ENCODE assay signal across 8 cellular contexts in the genomic region with DNA sequence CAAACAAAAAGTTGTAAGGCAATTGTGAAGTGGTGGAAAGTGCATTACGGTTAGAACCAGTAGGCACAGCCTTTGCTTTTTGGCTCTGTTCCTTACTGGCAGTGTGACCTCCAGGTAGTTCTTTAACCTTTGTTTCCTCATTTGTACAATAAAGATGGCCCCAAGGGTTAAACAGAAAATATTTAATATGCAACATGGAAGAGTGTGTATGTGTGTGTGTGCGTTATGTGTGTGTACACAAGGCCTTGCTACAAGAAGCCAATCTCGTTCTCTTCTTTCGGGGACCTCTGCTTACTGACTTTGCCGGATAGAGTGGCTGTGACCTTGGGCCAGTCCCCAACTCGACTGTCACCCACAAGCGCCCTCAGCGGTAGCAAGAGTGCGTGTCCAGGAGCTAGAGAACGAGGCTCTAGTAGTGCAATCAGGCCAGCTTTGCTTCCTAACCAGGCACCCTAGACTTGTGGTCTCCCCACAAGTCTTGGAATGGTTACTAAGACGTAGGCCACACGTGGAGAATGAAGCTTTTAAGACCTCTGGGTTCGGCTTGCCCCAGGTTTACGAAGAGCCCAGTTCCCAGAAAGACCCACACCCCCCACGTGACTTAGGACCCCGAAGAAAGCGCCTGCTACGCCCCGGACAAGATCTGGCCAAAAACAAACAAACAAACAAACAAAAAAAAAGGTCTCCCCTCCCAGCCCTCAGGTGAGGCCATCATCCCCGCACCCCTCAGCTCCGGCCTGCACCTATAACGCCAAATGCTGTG. TPM values are rescaled to one million over a fixed set of nuclear protein-coding genes. Genes with fewer than 3 reads are reported as not detected.
DNase-seq lines count a peak whose midpoint lies in the region; ATAC-seq and TF ChIP-seq lines count a peak whose summit lies in the region.

No MANE protein-coding gene starts in this region.

- H2BK12ac ChIP-seq in neuronal stem cell (ENCODE audit: low read length): no peak overlapping the region

- H2BK5ac ChIP-seq in neuronal stem cell (ENCODE audit: low read length): no peak overlapping the region

- no peak overlapping the region for H2BK120ac ChIP-seq in neuronal stem cell (ENCODE audit: low read depth, low read length)

- H3K27me3 ChIP-seq in gastroesophageal sphincter (no peaks in the 10 kb centered on the region), neuronal stem cell (ENCODE audit: control insufficient read depth in 3 of 3, insufficient read depth in 3 of 3, low read depth in 1 of 3, low read length in 3 of 3) (peaks cover 0 to 1% (median 0%) of the 10 kb centered on the region in 3 experiments)

- no peak overlapping the region for H3K14ac ChIP-seq in neuronal stem cell (ENCODE audit: low read length)

- peak overlapping the region; percentile 86 for H3K4me2 ChIP-seq in neuronal stem cell (ENCODE audit: insufficient read depth, low read length, poor library complexity, severe bottlenecking)

- peak overlapping the region; percentile 24 for H3K18ac ChIP-seq in neuronal stem cell (ENCODE audit: low read length)

- peaks cover 7% of the 10 kb centered on the region for H3K79me1 ChIP-seq in neuronal stem cell (ENCODE audit: low read depth, low read length)

- peak; percentile 54 for DNase-seq in GM03348 (ENCODE audit: low spot score)
- DNase-seq in NOMO-1 (lab: John Stamatoyannopoulos, UW; ENCODE audit: unreplicated experiment in 2 of 2): peak; percentile 66 to 74
- DNase-seq in activated T-cell treated with anti-CD3 and anti-CD28 coated beads, Interleukin-2, amount 50 U/mL, for 48 hours: peak; percentile 66 to 69
- DNase-seq in neuronal stem cell (ENCODE audit: low spot score): peak; percentile 45

- ATAC-seq in HG02759 (IDR thresholded peaks at IDR 0.05; ENCODE audit: unreplicated experiment) (peak; percentile 17), gastroesophageal sphincter (no peak), HG03108 (IDR thresholded peaks at IDR 0.05; ENCODE audit: unreplicated experiment) (no peak), HG02938 (IDR thresholded peaks at IDR 0.05; ENCODE audit: unreplicated experiment) (no peak)

- no peak overlapping the region for H4K91ac ChIP-seq in neuronal stem cell (ENCODE audit: low read depth, low read length, poor library complexity)

- no peaks in the 10 kb centered on the region for H3K9me3 ChIP-seq in gastroesophageal sphincter
- H3K9me3 ChIP-seq in neuronal stem cell (replicated peaks in 1 of 2; ENCODE audit: control insufficient read depth in 2 of 2, insufficient read depth in 1 of 2, low read depth in 1 of 2, low read length in 2 of 2): peaks cover 1 to 3% of the 10 kb centered on the region in 2 donors

- H3K4ac ChIP-seq in neuronal stem cell (ENCODE audit: low read length): no peak overlapping the region

- H3K27ac ChIP-seq in gastroesophageal sphincter (peak overlapping the region; percentile 87 to 98 (median 91)), neuronal stem cell (replicated peaks; ENCODE audit: low read length) (peak overlapping the region; percentile 43)

- H3K4me1 ChIP-seq in gastroesophageal sphincter: peaks cover 2 to 60% (median 26%) of the 10 kb centered on the region in 3 donors
- H3K4me1 ChIP-seq in neuronal stem cell (ENCODE audit: control insufficient read depth in 2 of 2, insufficient read depth in 1 of 2, low read depth in 1 of 2, low read length in 2 of 2): peaks cover 10 to 16% of the 10 kb centered on the region in 2 donors

- no peak overlapping the region for H2BK15ac ChIP-seq in neuronal stem cell (ENCODE audit: low read length)

- no peak for TF ChIP-seq POLR2A in gastroesophageal sphincter (IDR thresholded peaks at IDR 0.05)

- TF ChIP-seq CTCF in gastroesophageal sphincter (IDR thresholded peaks at IDR 0.05): no peak

- TF ChIP-seq EP300 in gastroesophageal sphincter (IDR thresholded peaks at IDR 0.05): no peak

- H3K36me3 ChIP-seq in gastroesophageal sphincter: peaks cover 0 to 16% of the 10 kb centered on the region in 2 donors
- H3K36me3 ChIP-seq in neuronal stem cell (replicated peaks in 1 of 2; ENCODE audit: control insufficient read depth in 2 of 2, insufficient read depth in 2 of 2, low read length in 2 of 2): peaks cover 6 to 31% of the 10 kb centered on the region in 2 donors

- H3K9ac ChIP-seq in neuronal stem cell (ENCODE audit: low read depth, low read length, poor library complexity): peak overlapping the region; percentile 85

- H2AK5ac ChIP-seq in neuronal stem cell (ENCODE audit: low read depth, low read length): no peak overlapping the region

- H3K4me3 ChIP-seq in gastroesophageal sphincter (peak overlapping the region; percentile 71 to 85), neuronal stem cell (ENCODE audit: low read length in 2 of 2) (peak overlapping the region; percentile 86 to 87)

- WGBS in gastroesophageal sphincter (ENCODE audit: low coverage in 1 of 2), 2 donors: 8% methylated on average over 15 to 16 of the region's 22 CpGs
- no CpG with 5 or more reads among the region's 22 CpGs for WGBS in neuronal stem cell (ENCODE audit: extremely low coverage in 2 of 2, insufficient read length in 2 of 2, insufficient replicate concordance in 1 of 2), 2 donors

- no peak overlapping the region for H4K8ac ChIP-seq in neuronal stem cell (ENCODE audit: low read depth, low read length)

- H3K23ac ChIP-seq in neuronal stem cell (ENCODE audit: low read depth, low read length, poor library complexity): peak overlapping the region; percentile 38

- H2AFZ ChIP-seq in neuronal stem cell (ENCODE audit: low read length): peak overlapping the region; percentile 89

RNA-seq across cellular contexts. Expression of a gene that starts 0.6 kb away (rescaled TPM):
- 10 to 100 TPM; 11.7 to 34.0 (median 27.8) TPM for total RNA-seq in gastroesophageal sphincter
- 138 TPM for polyA plus RNA-seq in neuronal stem cell (2013, experiment 1 of 2)
- 148 TPM for polyA plus RNA-seq in neuronal stem cell (2013, experiment 2 of 2)

RNA-seq across cellular contexts. Expression of a gene that starts 2.7 kb away (rescaled TPM):
- total RNA-seq in gastroesophageal sphincter: 100 to 1,000 TPM in 1 of 4 donors, 10 to 100 TPM in 3; 67.9 to 103 (median 87.8) TPM
- 33.6 TPM for polyA plus RNA-seq in neuronal stem cell (2013, experiment 1 of 2)
- polyA plus RNA-seq in neuronal stem cell (2013, experiment 2 of 2): 39.3 TPM

RNA-seq across cellular contexts. Expression of a gene that starts 46.8 kb away (rescaled TPM):
- 1 to 10 TPM; 2.0 to 9.5 (median 6.4) TPM for total RNA-seq in gastroesophageal sphincter
- 2.7 TPM for polyA plus RNA-seq in neuronal stem cell (2013, experiment 1 of 2)
- polyA plus RNA-seq in neuronal stem cell (2013, experiment 2 of 2): 2.3 TPM

RNA-seq across cellular contexts. Expression of a gene that starts 58.5 kb away (rescaled TPM):
- under 1 TPM in 2 of 4 donors, not detected in 2; 0.13 to 0.19 TPM for total RNA-seq in gastroesophageal sphincter
- polyA plus RNA-seq in neuronal stem cell (2013, experiment 1 of 2): 3.1 TPM
- 3.0 TPM for polyA plus RNA-seq in neuronal stem cell (2013, experiment 2 of 2)
